ENCODE assay signal across 1 cellular context in the genomic region with DNA sequence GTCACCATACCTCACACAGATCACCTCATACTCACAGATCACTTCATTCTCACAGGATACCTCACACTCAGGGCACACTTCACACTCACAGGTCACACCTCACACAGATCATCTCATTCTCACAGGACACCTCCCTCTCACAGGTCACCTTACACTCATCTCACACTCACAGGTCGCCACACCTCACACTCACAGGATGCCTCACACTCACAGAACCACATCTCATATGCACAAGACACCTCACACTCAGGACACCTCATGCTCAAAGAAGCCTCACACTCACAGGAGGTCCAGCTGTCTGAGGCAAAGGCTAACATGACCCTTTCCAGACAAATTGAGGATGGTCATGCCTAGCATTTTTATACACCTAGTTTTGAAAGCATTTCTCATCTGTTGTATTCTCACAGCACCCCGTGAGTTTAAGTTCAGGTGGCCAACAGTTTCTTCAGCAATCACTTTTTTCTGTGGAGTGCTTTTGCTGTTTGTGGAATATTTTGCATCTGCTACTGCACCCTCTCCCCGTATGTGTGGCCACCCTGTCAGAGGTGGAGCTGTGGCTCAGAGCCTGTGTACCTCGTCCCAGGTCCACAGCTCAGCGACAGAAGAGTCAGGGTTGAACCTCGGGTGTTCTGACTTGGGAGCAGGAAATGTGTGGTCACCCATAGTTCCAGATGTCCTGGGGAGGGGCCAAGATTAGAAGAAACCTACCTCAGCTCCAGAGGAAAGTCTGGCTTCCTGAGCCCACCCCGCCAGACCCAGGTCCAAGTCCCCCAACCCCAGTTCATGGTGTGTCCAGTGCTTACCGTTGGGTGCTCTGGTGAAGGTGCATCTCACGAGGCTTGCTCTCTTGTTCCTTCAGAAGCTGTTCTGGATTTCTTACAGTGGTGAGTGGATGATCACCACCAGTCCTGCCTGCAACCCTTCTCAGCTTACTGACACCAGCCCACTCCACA.
TF ChIP-seq lines count a peak whose summit lies in the region.

No MANE protein-coding gene starts in this region.

TF ChIP-seq in IMR-90, 13 proteins besides CTCF, POLR2A, EP300 and RAD21:
- TF ChIP-seq, protein P1, sequence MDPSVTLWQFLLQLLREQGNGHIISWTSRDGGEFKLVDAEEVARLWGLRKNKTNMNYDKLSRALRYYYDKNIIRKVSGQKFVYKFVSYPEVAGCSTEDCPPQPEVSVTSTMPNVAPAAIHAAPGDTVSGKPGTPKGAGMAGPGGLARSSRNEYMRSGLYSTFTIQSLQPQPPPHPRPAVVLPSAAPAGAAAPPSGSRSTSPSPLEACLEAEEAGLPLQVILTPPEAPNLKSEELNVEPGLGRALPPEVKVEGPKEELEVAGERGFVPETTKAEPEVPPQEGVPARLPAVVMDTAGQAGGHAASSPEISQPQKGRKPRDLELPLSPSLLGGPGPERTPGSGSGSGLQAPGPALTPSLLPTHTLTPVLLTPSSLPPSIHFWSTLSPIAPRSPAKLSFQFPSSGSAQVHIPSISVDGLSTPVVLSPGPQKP (IDR thresholded peaks at IDR 0.05; ENCODE audit: borderline replicate concordance, low read depth, low read length): no peak
- TF ChIP-seq MXI1 (IDR thresholded peaks at IDR 0.05; ENCODE audit: borderline replicate concordance, low read depth, low read length) (no peak), BHLHE40 (IDR thresholded peaks at IDR 0.05; ENCODE audit: low read depth, low read length) (no peak), FOS (IDR thresholded peaks at IDR 0.05; ENCODE audit: low read depth, low read length) (no peak), RCOR1 (IDR thresholded peaks at IDR 0.05; ENCODE audit: insufficient replicate concordance, low read length) (no peak), MAZ (IDR thresholded peaks at IDR 0.05; ENCODE audit: borderline replicate concordance, low read depth, low read length) (no peak), CEBPB (IDR thresholded peaks at IDR 0.05; ENCODE audit: low read depth, low read length) (no peak), SMC3 (IDR thresholded peaks at IDR 0.05; ENCODE audit: low read depth, low read length) (no peak), RFX5 (IDR thresholded peaks at IDR 0.05; ENCODE audit: low read depth, low read length) (no peak)
- TF ChIP-seq, protein P2, sequence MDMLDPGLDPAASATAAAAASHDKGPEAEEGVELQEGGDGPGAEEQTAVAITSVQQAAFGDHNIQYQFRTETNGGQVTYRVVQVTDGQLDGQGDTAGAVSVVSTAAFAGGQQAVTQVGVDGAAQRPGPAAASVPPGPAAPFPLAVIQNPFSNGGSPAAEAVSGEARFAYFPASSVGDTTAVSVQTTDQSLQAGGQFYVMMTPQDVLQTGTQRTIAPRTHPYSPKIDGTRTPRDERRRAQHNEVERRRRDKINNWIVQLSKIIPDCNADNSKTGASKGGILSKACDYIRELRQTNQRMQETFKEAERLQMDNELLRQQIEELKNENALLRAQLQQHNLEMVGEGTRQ (IDR thresholded peaks at IDR 0.05; ENCODE audit: low read depth, low read length): no peak
